In the genomic region with DNA sequence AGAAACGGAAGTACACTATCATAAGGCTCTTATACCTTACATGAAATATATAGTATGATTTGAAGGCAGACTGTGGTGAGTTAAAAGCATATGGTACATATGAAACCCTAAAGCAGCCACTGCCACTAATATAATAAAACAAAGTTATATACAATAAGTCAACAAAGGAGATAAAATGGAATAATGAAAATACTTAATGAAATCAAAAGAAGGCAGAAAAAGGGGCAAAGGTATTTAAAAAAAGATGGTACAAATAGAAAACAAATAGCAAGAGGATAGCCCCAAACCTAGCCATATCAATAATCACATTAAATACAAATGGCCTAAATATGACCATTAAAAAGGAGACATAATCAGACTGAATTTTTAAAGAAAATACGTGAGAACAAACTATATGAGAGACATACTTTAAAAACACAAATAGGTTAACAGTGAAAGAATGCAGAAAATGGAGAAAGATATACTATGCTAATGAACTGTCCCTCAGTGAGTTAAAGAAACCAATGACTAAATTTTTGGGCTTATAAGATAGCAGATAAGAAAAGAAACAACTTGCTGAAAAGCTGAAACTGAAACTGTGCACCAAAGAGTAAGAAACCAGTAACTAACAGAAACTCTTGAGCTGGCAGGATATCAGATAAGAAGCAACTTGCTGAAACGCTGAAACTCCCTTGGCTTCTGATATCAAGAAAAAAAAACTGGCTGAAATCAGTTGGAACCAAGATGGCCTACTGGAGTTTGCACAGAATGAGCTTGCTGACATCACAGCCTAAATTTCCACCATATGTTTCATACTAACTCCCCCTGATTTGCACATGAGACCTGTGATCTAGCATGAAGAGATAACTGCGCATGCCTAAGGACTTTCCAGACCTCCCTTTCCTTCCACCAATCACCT, we compare ENCODE assay signal across 10 cellular contexts. TPM values are rescaled to one million over a fixed set of nuclear protein-coding genes. Genes with fewer than 3 reads are reported as not detected.
DNase-seq lines count a peak whose midpoint lies in the region; ATAC-seq and TF ChIP-seq lines count a peak whose summit lies in the region.
"Had no signal": no experiment of that assay in that cellular context is flagged by ENCODE, and none has a peak within 500 bp of the region (broad histone marks: within the 10 kb centered on the region; RNA-seq: fewer than 3 reads in every experiment).

No MANE protein-coding gene starts in this region.

- peaks cover 2% of the 10 kb centered on the region for H3K9me3 Mint-ChIP-seq in CD4-positive, alpha-beta T cell
- H3K9me3 Mint-ChIP-seq in central memory CD8-positive, alpha-beta T cell = no peaks in the 10 kb centered on the region

- no peak overlapping the region for H3K27ac ChIP-seq in CD4-positive, alpha-beta T cell (ENCODE audit: low read depth, low read length)
- no peak overlapping the region for H3K27ac ChIP-seq in colonic mucosa

- ATAC-seq in CD4-positive, alpha-beta T cell (ENCODE audit: poor library complexity) = peak; percentile 92
- peak; percentile 77 for ATAC-seq in GM19397 (IDR thresholded peaks at IDR 0.05; ENCODE audit: unreplicated experiment)
- peak; percentile 73 for ATAC-seq in HG03520 (IDR thresholded peaks at IDR 0.05; ENCODE audit: unreplicated experiment)
- peak; percentile 85 for ATAC-seq in central memory CD8-positive, alpha-beta T cell (replicated peaks; ENCODE audit: extremely low read depth, poor library complexity, severe bottlenecking)

- no peak overlapping the region for H3K4me3 ChIP-seq in colonic mucosa

- peaks cover 30% of the 10 kb centered on the region for H3K4me1 Mint-ChIP-seq in CD4-positive, alpha-beta T cell (ENCODE audit: low read depth)
- H3K4me1 Mint-ChIP-seq in central memory CD8-positive, alpha-beta T cell = peaks cover 15% of the 10 kb centered on the region

- CTCF ChIA-PET in CD4-positive, alpha-beta T cell (lab: Charles Lee) = interaction anchor here (0.6 to 2.2 kb wide), 5 partner anchors 10 to 117 kb away, joined by 3 to 7 read pairs (median 3); a partner anchor contains a TSS

- DNase-seq in CD4-positive, alpha-beta T cell = no peak
- DNase-seq in central memory CD8-positive, alpha-beta T cell (ENCODE audit: low spot score in 2 of 2) = no peak
- DNase-seq in GM03348 (ENCODE audit: low spot score) = no peak
- no peak for DNase-seq in colonic mucosa
- DNase-seq in NCI-H526 treated with DMSO at 0.1 percent for 48 hours (lab: John Stamatoyannopoulos, UW) = no peak
- no peak for DNase-seq in putamen (ENCODE audit: low spot score)
- DNase-seq: NCI-H1694 treated with DMSO at 0.1 percent for 48 hours had no signal

- POLR2A ChIA-PET in CD4-positive, alpha-beta T cell (lab: Charles Lee) = interaction anchor here (0.6 to 1.7 kb wide), 18 partner anchors 7 to 153 kb away, joined by 3 to 12 read pairs (median 4); a partner anchor contains a TSS

- no peak for TF ChIP-seq CTCF in CD4-positive, alpha-beta T cell (IDR thresholded peaks at IDR 0.05)
- TF ChIP-seq CTCF in colonic mucosa (IDR thresholded peaks at IDR 0.05) = no peak

- intact Hi-C loops in CD4-positive, alpha-beta T cell (cut with DNase I, micrococcal nuclease) = no loop called here
- intact Hi-C loops in colonic mucosa (cut with DNase I) = no loop called here

- no peaks in the 10 kb centered on the region for H3K4me1 ChIP-seq in colonic mucosa

- H3K36me3 ChIP-seq in colonic mucosa = no peaks in the 10 kb centered on the region

- no peaks in the 10 kb centered on the region for H3K27me3 Mint-ChIP-seq in CD4-positive, alpha-beta T cell
- no peaks in the 10 kb centered on the region for H3K27me3 Mint-ChIP-seq in central memory CD8-positive, alpha-beta T cell

- H3K27ac Mint-ChIP-seq in CD4-positive, alpha-beta T cell = peak overlapping the region; percentile 79
- peak overlapping the region; percentile 75 for H3K27ac Mint-ChIP-seq in central memory CD8-positive, alpha-beta T cell (ENCODE audit: low read depth)

- H3K9ac ChIP-seq in colonic mucosa (ENCODE audit: low read depth in 2 of 2, low read length in 2 of 2) = no peak overlapping the region

- H3K9me3 ChIP-seq in CD4-positive, alpha-beta T cell (ENCODE audit: control insufficient read depth, low read length) = peaks cover 6% of the 10 kb centered on the region
- H3K9me3 ChIP-seq in colonic mucosa = no peaks in the 10 kb centered on the region

- H3K4me3 Mint-ChIP-seq in CD4-positive, alpha-beta T cell = peak overlapping the region; percentile 54
- H3K4me3 Mint-ChIP-seq in central memory CD8-positive, alpha-beta T cell = peak overlapping the region; percentile 40

- no peaks in the 10 kb centered on the region for H3K27me3 ChIP-seq in CD4-positive, alpha-beta T cell (ENCODE audit: control insufficient read depth, insufficient read depth, low read length)
- H3K27me3 ChIP-seq in colonic mucosa = no peaks in the 10 kb centered on the region

- H3K36me3 Mint-ChIP-seq in CD4-positive, alpha-beta T cell (ENCODE audit: low read depth) = no peaks in the 10 kb centered on the region
- H3K36me3 Mint-ChIP-seq in central memory CD8-positive, alpha-beta T cell (ENCODE audit: insufficient read depth) = no peaks in the 10 kb centered on the region

RNA-seq across cellular contexts. Expression of a gene that starts 44.3 kb away (rescaled TPM):
- under 1 TPM; 0.27 to 0.87 TPM for total RNA-seq in CD4-positive, alpha-beta T cell
- under 1 TPM; 0.17 to 0.29 TPM for total RNA-seq in colonic mucosa

RNA-seq across cellular contexts. Expression of a gene that starts 46.1 kb away (rescaled TPM):
- total RNA-seq in CD4-positive, alpha-beta T cell = not detected
- under 1 TPM in 1 of 2 donors, not detected in 1; 0.40 TPM for total RNA-seq in colonic mucosa
- total RNA-seq: skeletal muscle tissue had no signal

RNA-seq across cellular contexts. Expression of a gene that starts 48.8 kb away (rescaled TPM):
- total RNA-seq in CD4-positive, alpha-beta T cell = not detected
- total RNA-seq in colonic mucosa = not detected
- total RNA-seq: skeletal muscle tissue had no signal
